ENCODE assay signal across 8 cellular contexts in the genomic region with DNA sequence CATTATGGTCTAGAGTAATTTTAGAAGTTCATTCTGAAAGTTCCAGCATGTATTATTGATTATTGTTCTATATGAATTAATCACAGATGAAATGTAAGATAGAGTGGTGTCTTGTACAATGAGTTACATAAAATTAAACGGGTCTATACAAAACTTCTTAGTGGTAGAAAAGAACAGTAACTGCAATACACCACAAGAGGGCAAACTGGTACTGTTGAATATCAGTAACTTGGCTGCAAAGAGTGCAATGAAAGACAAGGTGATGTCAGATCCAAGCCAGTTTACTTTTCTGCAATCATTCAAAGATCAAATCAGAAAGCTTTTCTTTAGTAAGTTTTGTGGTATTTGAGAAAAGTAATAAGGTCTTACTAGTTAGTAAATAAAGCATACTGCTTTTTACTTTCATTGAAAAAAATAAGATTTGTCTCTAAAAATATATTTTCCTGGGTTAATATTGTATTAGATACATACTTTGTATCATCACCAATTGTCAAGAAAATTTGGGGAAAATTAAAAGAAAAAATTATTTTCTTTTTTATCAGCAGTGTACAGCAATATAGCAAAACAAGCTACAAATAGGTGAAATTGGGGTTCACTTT.
DNase-seq lines count a peak whose midpoint lies in the region; ATAC-seq and TF ChIP-seq lines count a peak whose summit lies in the region.

No MANE protein-coding gene starts in this region.

- ATAC-seq in GM21423 (IDR thresholded peaks at IDR 0.05; ENCODE audit: unreplicated experiment): peak; percentile 89
- peak; percentile 75 for ATAC-seq in central memory CD8-positive, alpha-beta T cell (replicated peaks; ENCODE audit: extremely low read depth, poor library complexity, severe bottlenecking)

- WGBS in transverse colon (ENCODE audit: low coverage in 1 of 2), 2 donors: 0 to 2% methylated on average over 1 of the region's 1 CpG

- DNase-seq in GF-D8 (lab: John Stamatoyannopoulos, UW) (peak; percentile 42), HT1080 (ENCODE audit: low read depth) (peak; percentile 40), NOMO-1 treated with dmso at 0.1 percent for 144 hours (lab: John Stamatoyannopoulos, UW; ENCODE audit: unreplicated experiment) (peak; percentile 7), left kidney (ENCODE audit: low read depth, low spot score) (peak; percentile 73), transverse colon (no peak), occipital lobe (lab: John Stamatoyannopoulos, UW) (no peak)
- no peak for DNase-seq in central memory CD8-positive, alpha-beta T cell (ENCODE audit: low spot score in 2 of 2)

- no peaks in the 10 kb centered on the region for H3K36me3 ChIP-seq in transverse colon

- TF ChIP-seq POLR2A in transverse colon (IDR thresholded peaks at IDR 0.05): no peak

- no peak overlapping the region for H3K4me3 ChIP-seq in transverse colon

- TF ChIP-seq CTCF in transverse colon (IDR thresholded peaks at IDR 0.05): peak; percentile 79 to 85 (median 82)

- no peaks in the 10 kb centered on the region for H3K9me3 Mint-ChIP-seq in central memory CD8-positive, alpha-beta T cell

- no peaks in the 10 kb centered on the region for H3K4me1 ChIP-seq in transverse colon

- H3K27me3 ChIP-seq in transverse colon: no peaks in the 10 kb centered on the region

- H3K36me3 Mint-ChIP-seq in central memory CD8-positive, alpha-beta T cell (ENCODE audit: insufficient read depth): no peaks in the 10 kb centered on the region

- TF ChIP-seq EP300 in transverse colon (IDR thresholded peaks at IDR 0.05; ENCODE audit: low read depth): no peak

- in situ Hi-C loops in transverse colon (cut with MboI; ENCODE audit: low pct_ligation_motif_present in 1 of 4, low pct_unique_long_range_greater_than_20kb in 1 of 4, low sequenced_read_pairs in 3 of 4): loop anchor here (5.0 to 25.0 kb wide), 4 partner anchors 223 to 236 kb away; no protein-coding TSS in a partner anchor

- peaks cover 8% of the 10 kb centered on the region for H3K27me3 Mint-ChIP-seq in central memory CD8-positive, alpha-beta T cell

- no peaks in the 10 kb centered on the region for H3K9me3 ChIP-seq in transverse colon

- no peaks in the 10 kb centered on the region for H3K4me1 Mint-ChIP-seq in central memory CD8-positive, alpha-beta T cell

- no peak overlapping the region for H3K27ac Mint-ChIP-seq in central memory CD8-positive, alpha-beta T cell (ENCODE audit: low read depth)

- no peak overlapping the region for H3K4me3 Mint-ChIP-seq in central memory CD8-positive, alpha-beta T cell

- intact Hi-C loops in transverse colon (cut with DNase I; ENCODE audit: low total_unique reads): loop anchor here (5.0 kb wide), 1 partner anchor 243 kb away; no protein-coding TSS in a partner anchor

- no peak overlapping the region for H3K27ac ChIP-seq in transverse colon

Comparison
In these comparisons a context has a peak if more than half of its experiments do, and no peak if none do; other contexts are left out.
1. DNase-seq: peak in GF-D8 (single experiment), HT1080 (single experiment), NOMO-1 treated with dmso at 0.1 percent for 144 hours (single experiment) and left kidney (single experiment); none in central memory CD8-positive, alpha-beta T cell (0 of 2), transverse colon (single experiment) and occipital lobe (single experiment).